Comparison of ENCODE assay signal across 3 cellular contexts in genomic region chr4:2828758-2829181, GRCh38.
TF ChIP-seq lines count a peak whose summit lies in the region.

No MANE protein-coding gene starts in this region.

TF ChIP-seq in SK-N-SH, 30 proteins besides CTCF, POLR2A, EP300 and RAD21:
- no peak for TF ChIP-seq FOXM1 (IDR thresholded peaks at IDR 0.05; ENCODE audit: low read depth)
- TF ChIP-seq ZBTB33 (IDR thresholded peaks at IDR 0.05; ENCODE audit: borderline replicate concordance, low read depth) = no peak
- TF ChIP-seq MEF2A (IDR thresholded peaks at IDR 0.05; ENCODE audit: borderline replicate concordance, low read depth) = no peak
- no peak for TF ChIP-seq TEAD4 (IDR thresholded peaks at IDR 0.05; ENCODE audit: borderline replicate concordance, insufficient read depth)
- no peak for TF ChIP-seq RFX5 (IDR thresholded peaks at IDR 0.05; ENCODE audit: low read length)
- no peak for TF ChIP-seq POLR2AphosphoS5 (IDR thresholded peaks at IDR 0.05; ENCODE audit: low read depth, low read length)
- no peak for TF ChIP-seq GATA2 (CRISPR knock-in tag; IDR thresholded peaks at IDR 0.05)
- TF ChIP-seq RCOR1 (IDR thresholded peaks at IDR 0.05; ENCODE audit: low read length) = no peak
- TF ChIP-seq GABPA (IDR thresholded peaks at IDR 0.05; ENCODE audit: low read depth) = no peak

TF ChIP-seq in SK-N-SH treated with all-trans-retinoic acid at 6 μM for 48 hours, 23 proteins besides CTCF, POLR2A, EP300 and RAD21:
- TF ChIP-seq ZNF70 (CRISPR knock-in tag; IDR thresholded peaks at IDR 0.05) (no peak), TOX (CRISPR knock-in tag; IDR thresholded peaks at IDR 0.05; ENCODE audit: borderline replicate concordance) (no peak), BACH2 (CRISPR knock-in tag; IDR thresholded peaks at IDR 0.05; ENCODE audit: borderline replicate concordance) (no peak), SNAI2 (CRISPR knock-in tag; IDR thresholded peaks at IDR 0.05) (no peak), CREB5 (CRISPR knock-in tag; IDR thresholded peaks at IDR 0.05; ENCODE audit: low read depth) (no peak), PPARA (CRISPR knock-in tag; IDR thresholded peaks at IDR 0.05; ENCODE audit: borderline replicate concordance) (no peak), ARNTL (CRISPR knock-in tag; IDR thresholded peaks at IDR 0.05; ENCODE audit: borderline replicate concordance, low read depth) (no peak), CSRNP3 (CRISPR knock-in tag; IDR thresholded peaks at IDR 0.05) (no peak), TCF4 (CRISPR knock-in tag; IDR thresholded peaks at IDR 0.05; ENCODE audit: borderline replicate concordance) (no peak), POU6F1 (CRISPR knock-in tag; IDR thresholded peaks at IDR 0.05; ENCODE audit: borderline replicate concordance, low read depth) (no peak), ZNF8 (CRISPR knock-in tag; IDR thresholded peaks at IDR 0.05) (no peak), ISL1 (CRISPR knock-in tag; IDR thresholded peaks at IDR 0.05) (no peak), ZNF565 (CRISPR knock-in tag; conservative IDR thresholded peaks at IDR 0.05; ENCODE audit: low read depth) (no peak)

TF ChIP-seq in GM23338, 12 proteins besides CTCF, POLR2A, EP300 and RAD21:
- TF ChIP-seq EZH2phosphoT487 (IDR thresholded peaks at IDR 0.05; ENCODE audit: unreplicated experiment) = no peak
- TF ChIP-seq CREB1 (CRISPR knock-in tag; IDR thresholded peaks at IDR 0.05; ENCODE audit: low read depth) = no peak
- no peak for TF ChIP-seq JUNB (IDR thresholded peaks at IDR 0.05; ENCODE audit: unreplicated experiment)
- TF ChIP-seq ETS1 (IDR thresholded peaks at IDR 0.05) = no peak
- TF ChIP-seq ZNF331 (CRISPR knock-in tag; IDR thresholded peaks at IDR 0.05; ENCODE audit: low read depth) = no peak
- TF ChIP-seq REST (IDR thresholded peaks at IDR 0.05; ENCODE audit: unreplicated experiment) = no peak
- no peak for TF ChIP-seq ZNF462 (CRISPR knock-in tag; IDR thresholded peaks at IDR 0.05)
- TF ChIP-seq STAT1 (IDR thresholded peaks at IDR 0.05; ENCODE audit: unreplicated experiment) = no peak
- TF ChIP-seq ZNF114 (CRISPR knock-in tag; IDR thresholded peaks at IDR 0.05) = no peak
